1 cellular context compared by ENCODE assay signal in the genomic region with DNA sequence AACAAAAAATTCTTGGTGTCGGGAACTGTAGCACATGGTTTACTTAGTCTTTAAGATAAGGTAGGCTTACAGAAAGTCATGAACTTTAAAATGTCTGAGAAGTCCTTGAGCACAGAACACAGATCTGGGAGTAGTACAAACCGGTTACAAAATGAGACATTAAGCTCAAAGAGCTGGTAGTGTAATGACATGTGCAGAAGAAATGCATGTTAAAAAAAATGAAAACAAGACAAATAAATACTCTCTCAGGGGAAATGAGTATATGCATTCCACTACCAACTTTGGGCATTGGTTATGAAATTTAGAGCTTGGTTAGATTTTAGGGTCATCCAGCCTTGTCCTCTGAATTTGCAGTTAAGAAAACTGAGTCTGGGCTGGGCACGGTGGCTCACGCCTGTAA.
TF ChIP-seq lines count a peak whose summit lies in the region.

No MANE protein-coding gene starts in this region.

TF ChIP-seq in IMR-90, 13 proteins besides CTCF, POLR2A, EP300 and RAD21 (continued from another document):
- peak; percentile 43; the same call in 1 of the 2 replicates for TF ChIP-seq FOS (IDR thresholded peaks at IDR 0.05; ENCODE audit: low read depth, low read length)
